ENCODE assay signal across 29 cellular contexts in the genomic region with DNA sequence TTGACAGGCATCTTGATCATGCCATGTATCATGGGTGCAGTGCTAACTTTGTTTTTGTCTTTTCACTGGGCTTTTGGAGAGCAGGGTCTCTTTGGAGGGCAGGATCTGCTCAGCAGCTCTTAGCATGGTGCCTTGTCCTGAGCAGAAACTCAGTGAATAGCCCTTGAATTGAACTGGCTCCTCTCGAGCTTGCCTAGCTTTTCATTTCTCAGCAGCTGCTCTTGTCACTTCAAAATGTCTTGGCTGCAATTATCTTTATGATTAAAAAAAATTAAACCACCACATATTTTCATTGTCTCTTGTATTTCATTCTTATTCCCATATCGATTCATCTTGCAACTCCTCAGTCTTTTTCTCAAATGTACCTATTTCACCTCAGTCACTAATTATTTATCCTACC. TPM values are rescaled to one million over a fixed set of nuclear protein-coding genes. Genes with fewer than 3 reads are reported as not detected.
"Had no signal": no experiment of that assay in that cellular context is flagged by ENCODE, and none has a peak within 500 bp of the region (broad histone marks: within the 10 kb centered on the region; RNA-seq: fewer than 3 reads in every experiment).

No MANE protein-coding gene starts in this region.

- H3K36me3 ChIP-seq: transverse colon had no signal

- H3K4me1 Mint-ChIP-seq: activated naive CD4-positive, alpha-beta T cell treated with anti-CD3 and anti-CD28 coated beads, Interleukin-2, amount 50 U/mL, for 24 hours; activated naive CD8-positive, alpha-beta T cell treated with anti-CD3 and anti-CD28 coated beads, Interleukin-2, amount 50 U/mL, for 24 hours; activated T-helper 17 cell treated with anti-CD3 and anti-CD28 coated beads, Interleukin-2, amount 50 U/mL, for 72 hours; endodermal cell; memory B cell had no signal

- H3K4me1 ChIP-seq: testis had no signal

- ATAC-seq: activated naive CD8-positive, alpha-beta T cell treated with anti-CD3 and anti-CD28 coated beads, Interleukin-2, amount 50 U/mL, for 24 hours; activated T-helper 17 cell treated with anti-CD3 and anti-CD28 coated beads, Interleukin-2, amount 50 U/mL, for 72 hours; esophagus mucosa; left colon; natural killer cell treated with Interleukin-12 subunit alpha and Interleukin-12 subunit beta and Interleukin-15 and Interleukin-18, amount 100 ng/mL, for 72 hours; right cardiac atrium; stimulated activated naive CD8-positive, alpha-beta T cell treated with anti-CD3 and anti-CD28 coated beads, Interleukin-15, Interleukin-2, amounts not matched to agents 100 U/mL and 50 U/mL, for 24 hours had no signal

- DNase-seq: activated CD4-positive, alpha-beta T cell treated with anti-CD3 and anti-CD28 coated beads for 4 hours; activated CD4-positive, alpha-beta T cell treated with anti-CD3 and anti-CD28 coated beads, Interleukin-2, amount 50 U/mL, for 4 hours; activated CD8-positive, alpha-beta memory T cell treated with anti-CD3 and anti-CD28 coated beads for 24 hours; activated naive CD8-positive, alpha-beta T cell treated with anti-CD3 and anti-CD28 coated beads, Interleukin-2, amount 50 U/mL, for 24 hours; activated T-cell treated with anti-CD3 and anti-CD28 coated beads, Interleukin-2, amount 50 U/mL, for 24 hours; amygdala; caudate nucleus; cortex of kidney; endodermal cell; foreskin fibroblast; head of caudate nucleus; hippocampal formation; left colon; posterior cingulate gyrus; right cardiac atrium; stimulated activated CD4-positive, alpha-beta T cell treated with anti-CD3 and anti-CD28 coated beads, Interleukin-12 subunit alpha, Interleukin-12 subunit beta, amount 100 ng/mL, for 4 hours; stimulated activated CD4-positive, alpha-beta T cell treated with anti-CD3 and anti-CD28 coated beads, Interleukin-4, amount 100 ng/mL, for 1 hour; stimulated activated naive CD8-positive, alpha-beta T cell treated with anti-CD3 and anti-CD28 coated beads, Interleukin-15, Interleukin-2, amounts not matched to agents 100 U/mL and 50 U/mL, for 24 hours; T-helper 9 cell; testis; transverse colon had no signal

- H3K9me3 ChIP-seq: testis, transverse colon had no signal

- H3K9me3 Mint-ChIP-seq: activated naive CD4-positive, alpha-beta T cell treated with anti-CD3 and anti-CD28 coated beads, Interleukin-2, amount 50 U/mL, for 24 hours; activated T-cell treated with anti-CD3 and anti-CD28 coated beads, Interleukin-2, amount 50 U/mL, for 24 hours; endodermal cell; memory B cell; T-helper 1 cell treated with Interleukin-12 subunit alpha and Interleukin-12 subunit beta and Interleukin-4 antibody, amounts not matched to agents 30 μg/mL and 1 μg/mL, for 36 hours had no signal

- H3K36me3 Mint-ChIP-seq: activated naive CD4-positive, alpha-beta T cell treated with anti-CD3 and anti-CD28 coated beads, Interleukin-2, amount 50 U/mL, for 24 hours; memory B cell; natural killer cell treated with Interleukin-12 subunit alpha and Interleukin-12 subunit beta and Interleukin-15 and Interleukin-18, amount 100 ng/mL, for 72 hours had no signal

- H3K27me3 ChIP-seq: testis, transverse colon had no signal

- H3K4me3 ChIP-seq: skin epidermis, testis, transverse colon had no signal

- H3K4me3 Mint-ChIP-seq: activated naive CD4-positive, alpha-beta T cell treated with anti-CD3 and anti-CD28 coated beads, Interleukin-2, amount 50 U/mL, for 24 hours; activated naive CD8-positive, alpha-beta T cell treated with anti-CD3 and anti-CD28 coated beads, Interleukin-2, amount 50 U/mL, for 24 hours; activated T-cell treated with anti-CD3 and anti-CD28 coated beads, Interleukin-2, amount 50 U/mL, for 24 hours; activated T-helper 17 cell treated with anti-CD3 and anti-CD28 coated beads, Interleukin-2, amount 50 U/mL, for 72 hours; endodermal cell; memory B cell; natural killer cell treated with Interleukin-12 subunit alpha and Interleukin-12 subunit beta and Interleukin-15 and Interleukin-18, amount 100 ng/mL, for 72 hours; T-helper 1 cell treated with Interleukin-12 subunit alpha and Interleukin-12 subunit beta and Interleukin-4 antibody, amounts not matched to agents 30 μg/mL and 1 μg/mL, for 36 hours had no signal

- H3K27ac ChIP-seq: skin epidermis, testis, transverse colon, VCaP had no signal

- H3K27me3 Mint-ChIP-seq: activated naive CD8-positive, alpha-beta T cell treated with anti-CD3 and anti-CD28 coated beads, Interleukin-2, amount 50 U/mL, for 24 hours; activated T-cell treated with anti-CD3 and anti-CD28 coated beads, Interleukin-2, amount 50 U/mL, for 24 hours; activated T-helper 17 cell treated with anti-CD3 and anti-CD28 coated beads, Interleukin-2, amount 50 U/mL, for 72 hours; memory B cell; natural killer cell treated with Interleukin-12 subunit alpha and Interleukin-12 subunit beta and Interleukin-15 and Interleukin-18, amount 100 ng/mL, for 72 hours had no signal

- H3K27ac Mint-ChIP-seq: activated naive CD4-positive, alpha-beta T cell treated with anti-CD3 and anti-CD28 coated beads, Interleukin-2, amount 50 U/mL, for 24 hours; activated naive CD8-positive, alpha-beta T cell treated with anti-CD3 and anti-CD28 coated beads, Interleukin-2, amount 50 U/mL, for 24 hours; activated T-cell treated with anti-CD3 and anti-CD28 coated beads, Interleukin-2, amount 50 U/mL, for 24 hours; activated T-helper 17 cell treated with anti-CD3 and anti-CD28 coated beads, Interleukin-2, amount 50 U/mL, for 72 hours; endodermal cell; memory B cell; natural killer cell treated with Interleukin-12 subunit alpha and Interleukin-12 subunit beta and Interleukin-15 and Interleukin-18, amount 100 ng/mL, for 72 hours; T-helper 1 cell treated with Interleukin-12 subunit alpha and Interleukin-12 subunit beta and Interleukin-4 antibody, amounts not matched to agents 30 μg/mL and 1 μg/mL, for 36 hours had no signal

RNA-seq across cellular contexts. Expression of gene CCDC85A, which starts 50.5 kb away (rescaled TPM):
- total RNA-seq: activated T-helper 17 cell treated with anti-CD3 and anti-CD28 coated beads, Interleukin-2, amount 50 U/mL, for 72 hours; natural killer cell treated with Interleukin-12 subunit alpha and Interleukin-12 subunit beta and Interleukin-15 and Interleukin-18, amount 100 ng/mL, for 72 hours had no signal
